In the genomic region with DNA sequence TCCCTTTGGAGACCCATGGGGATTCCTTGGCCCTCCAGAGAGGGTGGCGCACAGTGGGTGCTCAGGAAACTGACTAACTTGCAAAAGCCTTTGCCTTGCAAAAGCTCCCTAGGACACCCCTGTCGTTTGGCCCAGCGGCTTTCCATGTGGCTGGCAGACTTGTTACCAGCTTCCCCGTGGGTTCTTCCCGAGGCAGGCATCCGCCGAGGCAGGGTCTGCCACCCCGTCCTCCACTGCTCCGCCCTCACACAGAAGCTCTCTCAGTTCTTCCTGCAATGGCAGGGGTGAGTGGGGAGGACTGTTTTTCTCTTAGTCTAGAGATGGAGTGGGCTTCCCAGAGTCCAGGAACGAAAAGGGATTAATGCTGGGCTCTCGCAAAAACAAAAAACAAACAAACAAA, we compare ENCODE assay signal across 26 cellular contexts. TPM values are rescaled to one million over a fixed set of nuclear protein-coding genes. Genes with fewer than 3 reads are reported as not detected.
"Had no signal": no experiment of that assay in that cellular context is flagged by ENCODE, and none has a peak within 500 bp of the region (broad histone marks: within the 10 kb centered on the region; RNA-seq: fewer than 3 reads in every experiment).

No MANE protein-coding gene starts in this region.

- H3K27me3 ChIP-seq: colonic mucosa, esophagus squamous epithelium, left lung had no signal

- H3K4me1 ChIP-seq: colonic mucosa, gastrocnemius medialis, left lung, lower lobe of right lung had no signal

- H3K9me3 ChIP-seq: colonic mucosa, esophagus squamous epithelium, gastrocnemius medialis, heart right ventricle, left lung, lower lobe of right lung, mucosa of descending colon had no signal

- H3K4me3 Mint-ChIP-seq: dendritic cell treated with granulocyte-macrophage colony-stimulating factor and Interleukin-4, amounts not matched to agents 40 ng/mL and 50 ng/mL, for 4 days; effector memory CD8-positive, alpha-beta T cell; endodermal cell; mesothelial cell of epicardium; naive B cell had no signal

- H3K4me3 ChIP-seq: colonic mucosa, esophagus squamous epithelium, gastrocnemius medialis, heart right ventricle, left lung, lower lobe of right lung, mucosa of descending colon had no signal

- DNase-seq: cortex of kidney; effector CD8-positive, alpha-beta T cell; esophagus squamous epithelium; gastrocnemius medialis; left ventricle myocardium superior had no signal

- H3K27ac ChIP-seq: colonic mucosa, epithelial cell of prostate, esophagus squamous epithelium, gastrocnemius medialis, heart right ventricle, left lung, lower lobe of right lung had no signal

- FAIRE-seq: endometrium, islet of Langerhans had no signal

- H3K36me3 ChIP-seq: colonic mucosa, esophagus squamous epithelium, gastrocnemius medialis, heart right ventricle, left lung, lower lobe of right lung had no signal

- H3K9me3 Mint-ChIP-seq: dendritic cell treated with granulocyte-macrophage colony-stimulating factor and Interleukin-4, amounts not matched to agents 40 ng/mL and 50 ng/mL, for 4 days; effector memory CD8-positive, alpha-beta T cell; mesothelial cell of epicardium; naive B cell had no signal

- H3K27ac Mint-ChIP-seq: dendritic cell treated with granulocyte-macrophage colony-stimulating factor and Interleukin-4, amounts not matched to agents 40 ng/mL and 50 ng/mL, for 4 days; effector memory CD8-positive, alpha-beta T cell; endodermal cell; mesothelial cell of epicardium; naive B cell had no signal

- H3K36me3 Mint-ChIP-seq: mesothelial cell of epicardium, naive B cell had no signal

RNA-seq across cellular contexts. Expression of gene ALX4, which starts 23.0 kb away (rescaled TPM):
- total RNA-seq: colonic mucosa, dermis microvascular lymphatic vessel endothelial cell, endodermal cell, esophagus mucosa, esophagus squamous epithelium, glomerular endothelial cell, kidney epithelial cell, left lung, lower lobe of right lung, lung microvascular endothelial cell, mesenteric fat pad, mucosa of descending colon, myocyte had no signal
- polyA plus RNA-seq: keratinocyte had no signal
